Comparison of ENCODE assay signal across 19 cellular contexts in the genomic region with DNA sequence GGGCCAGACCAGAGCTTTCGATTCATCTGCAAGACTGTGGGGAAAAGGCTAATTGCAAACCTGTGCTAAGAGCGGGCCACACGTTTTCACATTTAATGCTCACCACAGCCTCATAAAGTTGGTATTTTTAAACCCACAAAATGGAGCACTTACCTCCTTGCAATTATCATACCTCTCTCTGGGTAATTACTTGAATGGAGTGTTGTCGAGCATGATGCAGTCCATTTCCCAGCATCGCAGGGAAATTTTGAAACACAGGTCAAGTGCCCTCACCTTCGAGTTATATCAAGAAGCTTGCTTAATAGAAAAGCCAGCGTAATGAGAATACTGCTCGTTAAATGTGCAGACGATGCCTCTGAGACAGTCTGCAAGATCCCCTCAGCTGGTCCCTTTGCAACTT.
"Had no signal": no experiment of that assay in that cellular context is flagged by ENCODE, and none has a peak within 500 bp of the region (broad histone marks: within the 10 kb centered on the region; RNA-seq: fewer than 3 reads in every experiment).

No MANE protein-coding gene starts in this region.

- H3K36me3 Mint-ChIP-seq: stimulated activated effector memory CD8-positive, alpha-beta T cell treated with anti-CD3 and anti-CD28 coated beads, Interleukin-12 subunit alpha, Interleukin-12 subunit beta, amount 100 ng/mL, for 72 hours had no signal

- H3K4me1 ChIP-seq: heart left ventricle had no signal

- H3K36me3 ChIP-seq: brain microvascular endothelial cell, heart left ventricle, neutrophil, thoracic aorta had no signal

- DNase-seq: activated CD4-positive, alpha-beta T cell treated with anti-CD3 and anti-CD28 coated beads for 1 hour; activated CD4-positive, alpha-beta T cell treated with anti-CD3 and anti-CD28 coated beads, Interleukin-2, amount 50 U/mL, for 4 hours; activated naive CD4-positive, alpha-beta T cell treated with Interleukin-2 at 50 U/mL for 16 hours; activated T-cell treated with anti-CD3 and anti-CD28 coated beads for 4 hours; anterior cingulate cortex; brain microvascular endothelial cell; effector memory CD8-positive, alpha-beta T cell; foreskin melanocyte; heart left ventricle; mucosa of descending colon; naive thymus-derived CD4-positive, alpha-beta T cell; retina had no signal

- H3K4me3 Mint-ChIP-seq: activated T-helper 17 cell treated with anti-CD3 and anti-CD28 coated beads, Interleukin-2, amount 50 U/mL, for 72 hours; dendritic cell treated with granulocyte-macrophage colony-stimulating factor and Interleukin-4, amounts not matched to agents 40 ng/mL and 50 ng/mL, for 4 days; effector memory CD8-positive, alpha-beta T cell; memory B cell; naive thymus-derived CD4-positive, alpha-beta T cell; stimulated activated effector memory CD8-positive, alpha-beta T cell treated with anti-CD3 and anti-CD28 coated beads, Interleukin-12 subunit alpha, Interleukin-12 subunit beta, amount 100 ng/mL, for 72 hours had no signal

- H3K9me3 ChIP-seq: mucosa of descending colon, neutrophil, thoracic aorta had no signal

- H3K4me1 Mint-ChIP-seq: activated T-helper 17 cell treated with anti-CD3 and anti-CD28 coated beads, Interleukin-2, amount 50 U/mL, for 72 hours; memory B cell; stimulated activated effector memory CD8-positive, alpha-beta T cell treated with anti-CD3 and anti-CD28 coated beads, Interleukin-12 subunit alpha, Interleukin-12 subunit beta, amount 100 ng/mL, for 72 hours had no signal

- H3K27ac ChIP-seq: brain microvascular endothelial cell, heart left ventricle, neutrophil, thoracic aorta had no signal

- H3K27me3 ChIP-seq: brain microvascular endothelial cell, heart left ventricle had no signal

- H3K4me3 ChIP-seq: heart left ventricle, mucosa of descending colon, thoracic aorta had no signal

- H3K9me3 Mint-ChIP-seq: activated T-helper 17 cell treated with anti-CD3 and anti-CD28 coated beads, Interleukin-2, amount 50 U/mL, for 72 hours; effector memory CD8-positive, alpha-beta T cell had no signal

- H3K27ac Mint-ChIP-seq: activated T-helper 17 cell treated with anti-CD3 and anti-CD28 coated beads, Interleukin-2, amount 50 U/mL, for 72 hours; dendritic cell treated with granulocyte-macrophage colony-stimulating factor and Interleukin-4, amounts not matched to agents 40 ng/mL and 50 ng/mL, for 4 days; effector memory CD8-positive, alpha-beta T cell; memory B cell; naive thymus-derived CD4-positive, alpha-beta T cell; stimulated activated effector memory CD8-positive, alpha-beta T cell treated with anti-CD3 and anti-CD28 coated beads, Interleukin-12 subunit alpha, Interleukin-12 subunit beta, amount 100 ng/mL, for 72 hours had no signal

- ATAC-seq: activated T-helper 17 cell treated with anti-CD3 and anti-CD28 coated beads, Interleukin-2, amount 50 U/mL, for 72 hours; effector memory CD8-positive, alpha-beta T cell; heart left ventricle; left lobe of liver; mucosa of descending colon; naive thymus-derived CD4-positive, alpha-beta T cell; stimulated activated effector memory CD8-positive, alpha-beta T cell treated with anti-CD3 and anti-CD28 coated beads, Interleukin-12 subunit alpha, Interleukin-12 subunit beta, amount 100 ng/mL, for 72 hours had no signal
